23 cellular contexts compared by ENCODE assay signal in the genomic region with DNA sequence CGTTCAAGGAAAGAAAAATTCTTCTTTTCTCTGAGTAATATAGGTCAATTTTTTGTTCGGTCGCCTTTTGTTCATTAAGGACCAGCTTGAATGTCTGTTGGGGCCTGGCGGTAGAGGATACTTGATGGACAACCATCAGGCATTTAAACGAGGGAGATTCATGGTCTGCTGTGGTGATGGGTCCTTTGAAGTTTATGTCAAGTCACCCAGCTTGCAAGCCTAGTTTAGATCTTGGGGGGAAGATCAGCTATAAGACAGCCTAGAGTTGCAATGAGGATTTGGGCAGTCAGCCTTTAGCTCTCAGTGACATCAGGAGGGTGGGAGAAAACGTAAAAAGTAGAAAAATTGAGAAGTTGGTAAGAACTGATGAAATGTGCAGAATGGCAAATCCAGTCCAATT.
"Had no signal": no experiment of that assay in that cellular context is flagged by ENCODE, and none has a peak within 500 bp of the region (broad histone marks: within the 10 kb centered on the region; RNA-seq: fewer than 3 reads in every experiment).

No MANE protein-coding gene starts in this region.

- DNase-seq: effector memory CD8-positive, alpha-beta T cell; esophagus squamous epithelium; foreskin keratinocyte; heart left ventricle; hypothalamus; kidney glomerular epithelial cell; midbrain; occipital lobe; pancreas; sigmoid colon; stimulated activated CD4-positive, alpha-beta T cell treated with anti-CD3 and anti-CD28 coated beads, Interleukin-12 subunit alpha, Interleukin-12 subunit beta, amount 100 ng/mL, for 4 hours; stimulated activated naive CD4-positive, alpha-beta T cell; stomach; substantia nigra; upper lobe of left lung; uterus had no signal

- ATAC-seq: effector memory CD8-positive, alpha-beta T cell; heart left ventricle; natural killer cell treated with Interleukin-12 subunit alpha and Interleukin-12 subunit beta and Interleukin-15 and Interleukin-18, amount 100 ng/mL, for 72 hours; pancreas had no signal

- FAIRE-seq: islet of Langerhans, pancreas had no signal

- H3K4me3 Mint-ChIP-seq: dendritic cell treated with granulocyte-macrophage colony-stimulating factor and Interleukin-4, amounts not matched to agents 40 ng/mL and 50 ng/mL, for 4 days; effector memory CD8-positive, alpha-beta T cell; memory B cell; natural killer cell treated with Interleukin-12 subunit alpha and Interleukin-12 subunit beta and Interleukin-15 and Interleukin-18, amount 100 ng/mL, for 72 hours had no signal

- H3K27me3 Mint-ChIP-seq: progenitor cell of endocrine pancreas had no signal

- H3K4me1 ChIP-seq: pancreas, uterus had no signal

- H3K27me3 ChIP-seq: esophagus squamous epithelium, foreskin keratinocyte, heart left ventricle, pancreas, sigmoid colon, stomach, upper lobe of left lung, uterus had no signal

- H3K4me3 ChIP-seq: esophagus squamous epithelium, heart left ventricle, pancreas, sigmoid colon, skin epidermis, stomach, thoracic aorta, uterus had no signal

- H3K27ac ChIP-seq: foreskin keratinocyte, pancreas, skin epidermis, uterus had no signal

- H3K9me3 Mint-ChIP-seq: dendritic cell treated with granulocyte-macrophage colony-stimulating factor and Interleukin-4, amounts not matched to agents 40 ng/mL and 50 ng/mL, for 4 days; effector memory CD8-positive, alpha-beta T cell; natural killer cell treated with Interleukin-12 subunit alpha and Interleukin-12 subunit beta and Interleukin-15 and Interleukin-18, amount 100 ng/mL, for 72 hours had no signal

- H3K9me3 ChIP-seq: esophagus squamous epithelium, heart left ventricle, pancreas, sigmoid colon, stomach, thoracic aorta, upper lobe of left lung, uterus had no signal

- H3K36me3 Mint-ChIP-seq: memory B cell; natural killer cell treated with Interleukin-12 subunit alpha and Interleukin-12 subunit beta and Interleukin-15 and Interleukin-18, amount 100 ng/mL, for 72 hours had no signal

- H3K36me3 ChIP-seq: esophagus squamous epithelium, heart left ventricle, pancreas, sigmoid colon, stomach, thoracic aorta, upper lobe of left lung, uterus had no signal

- H3K27ac Mint-ChIP-seq: dendritic cell treated with granulocyte-macrophage colony-stimulating factor and Interleukin-4, amounts not matched to agents 40 ng/mL and 50 ng/mL, for 4 days; effector memory CD8-positive, alpha-beta T cell; memory B cell; natural killer cell treated with Interleukin-12 subunit alpha and Interleukin-12 subunit beta and Interleukin-15 and Interleukin-18, amount 100 ng/mL, for 72 hours had no signal
